13 cellular contexts compared by ENCODE assay signal in genomic region chr2:144479659-144480058, GRCh38. TPM values are rescaled to one million over a fixed set of nuclear protein-coding genes. Genes with fewer than 3 reads are reported as not detected.
DNase-seq lines count a peak whose midpoint lies in the region; ATAC-seq and TF ChIP-seq lines count a peak whose summit lies in the region.
"Had no signal": no experiment of that assay in that cellular context is flagged by ENCODE, and none has a peak within 500 bp of the region (broad histone marks: within the 10 kb centered on the region; RNA-seq: fewer than 3 reads in every experiment).

No MANE protein-coding gene starts in this region.

- H3K4me3 ChIP-seq in ascending aorta (peak overlapping the region in 1 of 2 donors; percentile 36), left lung (no peak overlapping the region), tibial nerve (no peak overlapping the region)

- 38 to 48% methylated on average over 8 of the region's 8 CpGs for WGBS in tibial nerve, 2 donors

- H3K27ac Mint-ChIP-seq in T-helper 2 cell treated with Interferon-gamma antibody and Interleukin-4, amounts not matched to agents 5 μg/mL and 100 μg/mL, for 36 hours = no peak overlapping the region

- no peak overlapping the region for H3K4me3 Mint-ChIP-seq in T-helper 2 cell treated with Interferon-gamma antibody and Interleukin-4, amounts not matched to agents 5 μg/mL and 100 μg/mL, for 36 hours
- H3K4me3 Mint-ChIP-seq: naive thymus-derived CD8-positive, alpha-beta T cell had no signal

- H3K36me3 Mint-ChIP-seq in T-helper 2 cell treated with Interferon-gamma antibody and Interleukin-4, amounts not matched to agents 5 μg/mL and 100 μg/mL, for 36 hours (ENCODE audit: low read depth) = peaks cover 3% of the 10 kb centered on the region
- H3K36me3 Mint-ChIP-seq: naive thymus-derived CD8-positive, alpha-beta T cell had no signal

- no peak for TF ChIP-seq EP300 in tibial nerve (IDR thresholded peaks at IDR 0.05)

- H3K27ac ChIP-seq in ascending aorta (peak overlapping the region; percentile 39 to 58), left lung (peak overlapping the region; percentile 23 to 46), tibial nerve (peak overlapping the region in 3 of 4 donors; percentile 14 to 73 (median 70))
- H3K27ac ChIP-seq: 22Rv1 had no signal

- H3K27me3 Mint-ChIP-seq in T-helper 2 cell treated with Interferon-gamma antibody and Interleukin-4, amounts not matched to agents 5 μg/mL and 100 μg/mL, for 36 hours (ENCODE audit: low read depth) = no peaks in the 10 kb centered on the region
- H3K27me3 Mint-ChIP-seq: naive thymus-derived CD8-positive, alpha-beta T cell had no signal

- no peaks in the 10 kb centered on the region for H3K27me3 ChIP-seq in ascending aorta
- no peaks in the 10 kb centered on the region for H3K27me3 ChIP-seq in left lung
- H3K27me3 ChIP-seq in tibial nerve = no peaks in the 10 kb centered on the region

- intact Hi-C loops in ascending aorta (cut with DNase I) (no loop called here), left lung (cut with DNase I) (no loop called here)

- H3K9me3 Mint-ChIP-seq in T-helper 2 cell treated with Interferon-gamma antibody and Interleukin-4, amounts not matched to agents 5 μg/mL and 100 μg/mL, for 36 hours = no peaks in the 10 kb centered on the region
- H3K9me3 Mint-ChIP-seq: naive thymus-derived CD8-positive, alpha-beta T cell had no signal

- peaks cover 18% of the 10 kb centered on the region for H3K4me1 Mint-ChIP-seq in T-helper 2 cell treated with Interferon-gamma antibody and Interleukin-4, amounts not matched to agents 5 μg/mL and 100 μg/mL, for 36 hours (ENCODE audit: low read depth)

- H3K4me1 ChIP-seq in ascending aorta (peaks cover 6 to 50% of the 10 kb centered on the region in 2 donors), left lung (peaks cover 12 to 86% of the 10 kb centered on the region in 2 donors), tibial nerve (peaks cover 0 to 93% (median 46%) of the 10 kb centered on the region in 4 donors)

- H3K9me3 ChIP-seq in ascending aorta (no peaks in the 10 kb centered on the region), left lung (no peaks in the 10 kb centered on the region), tibial nerve (no peaks in the 10 kb centered on the region)

- ATAC-seq in left lung = no peak
- ATAC-seq: naive thymus-derived CD8-positive, alpha-beta T cell had no signal

- H3K36me3 ChIP-seq in ascending aorta (no peaks in the 10 kb centered on the region), left lung (peaks cover 0 to 13% of the 10 kb centered on the region in 2 donors), tibial nerve (no peaks in the 10 kb centered on the region)

- DNase-seq in NCI-H748 (lab: John Stamatoyannopoulos, UW; ENCODE audit: unreplicated experiment) = peak; percentile 23
- DNase-seq in NCI-H748 treated with DMSO at 0.1 percent for 48 hours (lab: John Stamatoyannopoulos, UW) = no peak
- no peak for DNase-seq in ascending aorta (ENCODE audit: low spot score in 2 of 2)
- DNase-seq in left lung = peak in 1 of 2 donors; percentile 37
- no peak for DNase-seq in tibial nerve (ENCODE audit: low spot score in 2 of 2)
- no peak for DNase-seq in T-helper 2 cell treated with Interferon-gamma antibody and Interleukin-4, amounts not matched to agents 5 μg/mL and 100 μg/mL, for 36 hours (ENCODE audit: low spot score)
- no peak for DNase-seq in effector CD8-positive, alpha-beta T cell (lab: John Stamatoyannopoulos, UW)
- no peak for DNase-seq in NCI-H187 treated with DMSO at 0.1 percent for 48 hours (lab: John Stamatoyannopoulos, UW)
- DNase-seq: activated gamma-delta T cell treated with Interleukin-2 at 50 U/mL for 16 hours; GF-D8; naive thymus-derived CD8-positive, alpha-beta T cell; NCI-H1092 had no signal

- TF ChIP-seq POLR2A in tibial nerve (IDR thresholded peaks at IDR 0.05) = no peak

- TF ChIP-seq CTCF in ascending aorta (IDR thresholded peaks at IDR 0.05) (no peak), left lung (IDR thresholded peaks at IDR 0.05) (no peak), tibial nerve (IDR thresholded peaks at IDR 0.05) (no peak)

RNA-seq across cellular contexts. Expression of gene ZEB2, which starts 40.3 kb away (rescaled TPM):
- total RNA-seq in ascending aorta (74.6 TPM), left lung (100 to 1,000 TPM; 141 to 272 TPM), tibial nerve (100 to 1,000 TPM; 148 to 290 (median 218) TPM)
